ENCODE assay signal across 31 cellular contexts in the genomic region with DNA sequence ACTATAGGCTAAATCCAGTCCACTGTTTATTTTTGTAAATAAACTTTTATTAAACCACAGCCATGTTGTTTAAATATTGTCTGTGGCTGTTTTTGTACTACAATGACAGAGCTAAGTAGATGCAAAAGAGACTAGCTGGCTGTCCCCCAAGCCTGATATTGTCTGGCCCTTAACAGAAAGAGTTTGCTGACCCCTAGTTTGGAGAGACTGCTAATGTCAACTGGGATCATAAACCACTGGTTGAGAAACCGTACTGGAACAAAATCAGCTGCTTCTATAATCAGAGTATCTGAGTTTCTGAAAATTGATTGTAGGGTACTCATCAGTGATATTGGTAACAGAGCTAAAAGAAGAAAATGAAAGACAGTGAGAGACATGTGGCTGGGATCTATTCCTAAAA.
"Had no signal": no experiment of that assay in that cellular context is flagged by ENCODE, and none has a peak within 500 bp of the region (broad histone marks: within the 10 kb centered on the region; RNA-seq: fewer than 3 reads in every experiment).

No MANE protein-coding gene starts in this region.

- ATAC-seq: activated CD8-positive, alpha-beta T cell treated with anti-CD3 and anti-CD28 coated beads for 36 hours; activated naive CD4-positive, alpha-beta T cell treated with anti-CD3 and anti-CD28 coated beads, Interleukin-2, amount 50 U/mL, for 72 hours; activated T-cell treated with anti-CD3 and anti-CD28 coated beads, Interleukin-2, amount 50 U/mL, for 4 hours; activated T-cell treated with anti-CD3 and anti-CD28 coated beads, Interleukin-2, amount 50 U/mL, for 72 hours; T-cell had no signal

- H3K9me3 Mint-ChIP-seq: activated B cell treated with CpG ODN at 0.5 μM for 24 hours; activated CD4-positive, alpha-beta memory T cell treated with anti-CD3 and anti-CD28 coated beads for 36 hours; activated CD8-positive, alpha-beta T cell treated with anti-CD3 and anti-CD28 coated beads for 36 hours; activated naive CD4-positive, alpha-beta T cell treated with anti-CD3 and anti-CD28 coated beads for 36 hours; activated naive CD4-positive, alpha-beta T cell treated with anti-CD3 and anti-CD28 coated beads, Interleukin-2, amount 50 U/mL, for 72 hours; activated naive CD8-positive, alpha-beta T cell treated with anti-CD3 and anti-CD28 coated beads for 36 hours; activated T-cell treated with anti-CD3 and anti-CD28 coated beads, Interleukin-2, amount 50 U/mL, for 4 hours; activated T-cell treated with anti-CD3 and anti-CD28 coated beads, Interleukin-2, amount 50 U/mL, for 72 hours; activated T-helper 1 cell treated with anti-CD3 and anti-CD28 coated beads, Interleukin-12 subunit alpha, Interleukin-12 subunit beta, Interleukin-2, Interleukin-4 antibody, amounts not matched to agents 30 ng/mL and 10 ng/mL and 1 ng/mL, durations not matched to agents 14 hours and 24 hours and 36 hours; activated T-helper 2 cell treated with anti-CD3 and anti-CD28 coated beads, Interferon-gamma antibody, Interleukin-2, Interleukin-4, amounts not matched to agents 10 μg/mL and 5 μg/mL and 100 μg/mL, durations not matched to agents 14 hours and 24 hours and 36 hours; brain; central memory CD8-positive, alpha-beta T cell; T-cell; T-helper 2 cell treated with Interferon-gamma antibody and Interleukin-4, amounts not matched to agents 5 μg/mL and 100 μg/mL, for 36 hours had no signal

- H3K4me3 Mint-ChIP-seq: activated B cell treated with CpG ODN at 0.5 μM for 24 hours; activated CD4-positive, alpha-beta memory T cell treated with anti-CD3 and anti-CD28 coated beads for 36 hours; activated CD4-positive, alpha-beta T cell treated with anti-CD3 and anti-CD28 coated beads, Interleukin-2, amount 10 ng/mL, durations not matched to agents 24 days and 14 days; activated CD8-positive, alpha-beta T cell treated with anti-CD3 and anti-CD28 coated beads for 36 hours; activated naive CD4-positive, alpha-beta T cell treated with anti-CD3 and anti-CD28 coated beads for 36 hours; activated naive CD8-positive, alpha-beta T cell treated with anti-CD3 and anti-CD28 coated beads for 36 hours; activated T-cell treated with anti-CD3 and anti-CD28 coated beads, Interleukin-2, amount 50 U/mL, for 4 hours; activated T-cell treated with anti-CD3 and anti-CD28 coated beads, Interleukin-2, amount 50 U/mL, for 72 hours; activated T-helper 1 cell treated with anti-CD3 and anti-CD28 coated beads, Interleukin-12 subunit alpha, Interleukin-12 subunit beta, Interleukin-2, Interleukin-4 antibody, amounts not matched to agents 30 ng/mL and 10 ng/mL and 1 ng/mL, durations not matched to agents 14 hours and 24 hours and 36 hours; brain; central memory CD8-positive, alpha-beta T cell; T-cell; T-helper 2 cell treated with Interferon-gamma antibody and Interleukin-4, amounts not matched to agents 5 μg/mL and 100 μg/mL, for 36 hours had no signal

- H3K27ac Mint-ChIP-seq: activated B cell treated with CpG ODN at 0.5 μM for 24 hours; activated CD4-positive, alpha-beta memory T cell treated with anti-CD3 and anti-CD28 coated beads for 36 hours; activated CD4-positive, alpha-beta T cell treated with anti-CD3 and anti-CD28 coated beads, Interleukin-2, amount 10 ng/mL, durations not matched to agents 24 days and 14 days; activated CD8-positive, alpha-beta T cell treated with anti-CD3 and anti-CD28 coated beads for 36 hours; activated naive CD4-positive, alpha-beta T cell treated with anti-CD3 and anti-CD28 coated beads for 36 hours; activated naive CD4-positive, alpha-beta T cell treated with anti-CD3 and anti-CD28 coated beads, Interleukin-2, amount 50 U/mL, for 72 hours; activated naive CD8-positive, alpha-beta T cell treated with anti-CD3 and anti-CD28 coated beads for 36 hours; activated T-cell treated with anti-CD3 and anti-CD28 coated beads, Interleukin-2, amount 50 U/mL, for 72 hours; activated T-helper 1 cell treated with anti-CD3 and anti-CD28 coated beads, Interleukin-12 subunit alpha, Interleukin-12 subunit beta, Interleukin-2, Interleukin-4 antibody, amounts not matched to agents 30 ng/mL and 10 ng/mL and 1 ng/mL, durations not matched to agents 14 hours and 24 hours and 36 hours; activated T-helper 2 cell treated with anti-CD3 and anti-CD28 coated beads, Interferon-gamma antibody, Interleukin-2, Interleukin-4, amounts not matched to agents 10 μg/mL and 5 μg/mL and 100 μg/mL, durations not matched to agents 14 hours and 24 hours and 36 hours; brain; T-cell; T-helper 2 cell treated with Interferon-gamma antibody and Interleukin-4, amounts not matched to agents 5 μg/mL and 100 μg/mL, for 36 hours had no signal

- H3K27me3 Mint-ChIP-seq: activated B cell treated with CpG ODN at 0.5 μM for 24 hours; activated CD4-positive, alpha-beta memory T cell treated with anti-CD3 and anti-CD28 coated beads for 36 hours; activated CD4-positive, alpha-beta T cell treated with anti-CD3 and anti-CD28 coated beads, Interleukin-2, amount 10 ng/mL, durations not matched to agents 24 days and 14 days; activated CD8-positive, alpha-beta T cell treated with anti-CD3 and anti-CD28 coated beads for 36 hours; activated naive CD8-positive, alpha-beta T cell treated with anti-CD3 and anti-CD28 coated beads for 36 hours; brain; central memory CD8-positive, alpha-beta T cell; T-cell had no signal

- DNase-seq: activated B cell treated with CpG ODN at 0.5 μM for 24 hours; activated CD4-positive, alpha-beta memory T cell treated with anti-CD3 and anti-CD28 coated beads for 36 hours; activated CD4-positive, alpha-beta T cell treated with anti-CD3 and anti-CD28 coated beads for 4 hours; activated CD4-positive, alpha-beta T cell treated with anti-CD3 and anti-CD28 coated beads, Interleukin-2, amount 10 ng/mL, durations not matched to agents 24 days and 14 days; activated CD4-positive, alpha-beta T cell treated with anti-CD3 and anti-CD28 coated beads, Interleukin-2, amount 50 U/mL, for 1 hour; activated CD4-positive, alpha-beta T cell treated with anti-CD3 and anti-CD28 coated beads, Interleukin-2, amount 50 U/mL, for 4 hours; activated CD4-positive, CD25-positive, alpha-beta regulatory T cell treated with anti-CD3 and anti-CD28 coated beads, Interleukin-2, amount 50 U/mL, for 72 hours; activated CD8-positive, alpha-beta memory T cell treated with anti-CD3 and anti-CD28 coated beads, Interleukin-2, amount 50 U/mL, for 4 hours; activated CD8-positive, alpha-beta T cell treated with anti-CD3 and anti-CD28 coated beads for 36 hours; activated effector memory CD4-positive, alpha-beta T cell treated with Interleukin-2 at 50 U/mL for 16 hours; activated gamma-delta T cell; activated naive CD4-positive, alpha-beta T cell treated with anti-CD3 and anti-CD28 coated beads for 36 hours; activated naive CD4-positive, alpha-beta T cell treated with anti-CD3 and anti-CD28 coated beads, Interleukin-2, amount 50 U/mL, for 16 hours; activated naive CD8-positive, alpha-beta T cell treated with anti-CD3 and anti-CD28 coated beads for 36 hours; activated T-cell treated with anti-CD3 and anti-CD28 coated beads for 4 hours; activated T-cell treated with anti-CD3 and anti-CD28 coated beads, Interleukin-2, amount 50 U/mL, for 1 hour; activated T-cell treated with anti-CD3 and anti-CD28 coated beads, Interleukin-2, amount 50 U/mL, for 4 hours; activated T-cell treated with anti-CD3 and anti-CD28 coated beads, Interleukin-2, amount 50 U/mL, for 72 hours; amygdala; anterior cingulate cortex; caudate nucleus; cerebellar nuclear complex; T-cell; T-helper 2 cell; T-helper 9 cell had no signal

- H3K36me3 Mint-ChIP-seq: activated naive CD4-positive, alpha-beta T cell treated with anti-CD3 and anti-CD28 coated beads, Interleukin-2, amount 50 U/mL, for 72 hours had no signal

- H3K4me1 Mint-ChIP-seq: activated B cell treated with CpG ODN at 0.5 μM for 24 hours had no signal
